19 cellular contexts compared by ENCODE assay signal in genomic region chr2:100814453-100814852, GRCh38. TPM values are rescaled to one million over a fixed set of nuclear protein-coding genes. Genes with fewer than 3 reads are reported as not detected.
A peak's percentile ranks its signal among the peaks of the same experiment; 100 is the strongest.
DNase-seq lines count a peak whose midpoint lies in the region; ATAC-seq, FAIRE-seq and TF ChIP-seq lines count a peak whose summit lies in the region.
"Had no signal": no experiment of that assay in that cellular context is flagged by ENCODE, and none has a peak within 500 bp of the region (broad histone marks: within the 10 kb centered on the region; RNA-seq: fewer than 3 reads in every experiment).

No MANE protein-coding gene starts in this region.

- POLR2A ChIA-PET in HepG2 (lab: Yijun Ruan, JAX): interaction anchor here (0.8 to 1.2 kb wide), 4 partner anchors 20 to 57 kb away, joined by 3 to 5 read pairs (median 4); no protein-coding TSS in a partner anchor

- no peaks in the 10 kb centered on the region for H3K9me3 ChIP-seq in HepG2 (ENCODE audit: low read length)
- no peaks in the 10 kb centered on the region for H3K9me3 ChIP-seq in small intestine (ENCODE audit: control insufficient read depth, low read depth)
- H3K9me3 ChIP-seq: Caco-2, gastrocnemius medialis, tibial artery had no signal

- no peak for TF ChIP-seq CTCF in LNCaP clone FGC (IDR thresholded peaks at IDR 0.05; ENCODE audit: control insufficient read depth, extremely low read depth, insufficient read depth)
- TF ChIP-seq CTCF in HepG2 (CRISPR knock-in tag; IDR thresholded peaks at IDR 0.05): no peak

- no peak for TF ChIP-seq RAD21 in HepG2 (CRISPR knock-in tag; IDR thresholded peaks at IDR 0.05)

- H3K4me1 ChIP-seq in HepG2 (ENCODE audit: insufficient read depth, low read length) (peaks cover 57% of the 10 kb centered on the region), small intestine (ENCODE audit: control insufficient read depth in 2 of 2, insufficient read depth in 1 of 2, low read depth in 1 of 2, low read length in 1 of 2) (peaks cover 4 to 9% of the 10 kb centered on the region in 2 donors)
- H3K4me1 ChIP-seq: Caco-2 had no signal

- H3K4me3 ChIP-seq in LNCaP clone FGC (ENCODE audit: low read depth, low read length) (no peak overlapping the region), HepG2 (replicated peaks in 1 of 3; ENCODE audit: insufficient read depth in 1 of 3, low read depth in 2 of 3, low read length in 3 of 3) (0 out of 6 replicates have a peak overlapping the region, but pooled peaks of 1 of the 3 experiments have one; percentile 1), small intestine (ENCODE audit: low read depth in 1 of 2, low read length in 2 of 2) (no peak overlapping the region)
- H3K4me3 ChIP-seq: gastrocnemius medialis, lung, SK-N-MC, tibial artery had no signal

- in situ Hi-C loops in HepG2 (cut with HindIII; ENCODE audit: extremely low pct_ligation_motif_present, low pct_unique_long_range_greater_than_20kb): no loop called here

- BruUV-seq in HepG2 (replicated peaks; lab: Mats Ljungman, UMichigan): no TSS peak

- H2AFZ ChIP-seq in HepG2 (ENCODE audit: low read length): no peak overlapping the region

- TF ChIP-seq POLR2A in HepG2 (IDR thresholded peaks at IDR 0.05; ENCODE audit: insufficient read depth in 1 of 2, low read depth in 2 of 2, low read length in 2 of 2): no peak

- H3K27ac ChIP-seq in HepG2 (ENCODE audit: extremely low read length, insufficient read depth, low read length) (no peak overlapping the region), small intestine (ENCODE audit: low read depth in 1 of 2, low read length in 1 of 2) (peak overlapping the region; percentile 69 to 86)
- H3K27ac ChIP-seq: RWPE1, SK-N-MC, tibial artery had no signal

- WGBS in HepG2 (ENCODE audit: low lambda C conversion rate): 10% methylated on average over 3 of the region's 3 CpGs
- WGBS in small intestine, 3 donors: 12 to 59% (median 36%) methylated on average over 3 of the region's 3 CpGs

- no peaks in the 10 kb centered on the region for H3K36me3 ChIP-seq in HepG2 (replicated peaks in 1 of 2; ENCODE audit: control insufficient read depth in 1 of 2, insufficient read depth in 2 of 2, low read length in 2 of 2)
- no peaks in the 10 kb centered on the region for H3K36me3 ChIP-seq in small intestine (ENCODE audit: control insufficient read depth in 2 of 2, insufficient read depth in 2 of 2, low read length in 2 of 2)
- H3K36me3 ChIP-seq: gastrocnemius medialis, tibial artery had no signal

- H3K27me3 ChIP-seq in HepG2 (ENCODE audit: control insufficient read depth in 1 of 2, insufficient read depth in 2 of 2, low read length in 2 of 2) (no peaks in the 10 kb centered on the region), small intestine (ENCODE audit: control insufficient read depth in 2 of 2, insufficient read depth in 2 of 2, low read length in 2 of 2) (no peaks in the 10 kb centered on the region)
- H3K27me3 ChIP-seq: gastrocnemius medialis, tibial artery had no signal

- H3K79me2 ChIP-seq in HepG2 (ENCODE audit: insufficient read depth, low read length): no peaks in the 10 kb centered on the region

- no peak overlapping the region for H3K4me3 Mint-ChIP-seq in activated naive CD4-positive, alpha-beta T cell treated with anti-CD3 and anti-CD28 coated beads, Interleukin-2, amount 50 U/mL, for 24 hours
- H3K4me3 Mint-ChIP-seq: central memory CD8-positive, alpha-beta T cell had no signal

- ATAC-seq in HepG2: peak; percentile 47
- ATAC-seq: gastrocnemius medialis had no signal

- peak overlapping the region; percentile 10 for H3K27ac Mint-ChIP-seq in activated naive CD4-positive, alpha-beta T cell treated with anti-CD3 and anti-CD28 coated beads, Interleukin-2, amount 50 U/mL, for 24 hours

- DNase-seq in activated naive CD4-positive, alpha-beta T cell treated with anti-CD3 and anti-CD28 coated beads, Interleukin-2, amount 50 U/mL, for 16 hours: no peak
- DNase-seq in LNCaP clone FGC (ENCODE audit: low read depth) (peak; percentile 54), HepG2 (ENCODE audit: low spot score) (peak; percentile 88), small intestine (peak; percentile 98), amygdala (lab: John Stamatoyannopoulos, UW) (no peak)
- DNase-seq in stimulated activated CD4-positive, alpha-beta T cell treated with anti-CD3 and anti-CD28 coated beads, Interleukin-4, amount 100 ng/mL, for 4 hours: no peak
- DNase-seq: ACHN, Caco-2, DMS79 treated with DMSO at 0.1 percent for 48 hours, gastrocnemius medialis, GF-D8, NCI-H1694, tibial artery had no signal

- CTCF ChIA-PET in HepG2 (lab: Yijun Ruan, JAX; ENCODE audit: low intra/inter-chr PET ratio, low total read pairs): no interaction called here

- H3K36me3 Mint-ChIP-seq in activated naive CD4-positive, alpha-beta T cell treated with anti-CD3 and anti-CD28 coated beads, Interleukin-2, amount 50 U/mL, for 24 hours: no peaks in the 10 kb centered on the region

- intact Hi-C loops in HepG2 (cut with micrococcal nuclease; ENCODE audit: unreplicated experiment): loop anchor here (1.0 to 2.0 kb wide), 2 partner anchors 34 to 70 kb away; no protein-coding TSS in a partner anchor

- H4K20me1 ChIP-seq in HepG2 (ENCODE audit: insufficient read depth, low read length): no peaks in the 10 kb centered on the region

- peak overlapping the region; percentile 43 for H3K4me2 ChIP-seq in HepG2 (ENCODE audit: low read depth, low read length)

- H3K9me3 Mint-ChIP-seq in activated naive CD4-positive, alpha-beta T cell treated with anti-CD3 and anti-CD28 coated beads, Interleukin-2, amount 50 U/mL, for 24 hours: no peaks in the 10 kb centered on the region
- H3K9me3 Mint-ChIP-seq: central memory CD8-positive, alpha-beta T cell had no signal

- peaks cover 5% of the 10 kb centered on the region for H3K27me3 Mint-ChIP-seq in activated naive CD4-positive, alpha-beta T cell treated with anti-CD3 and anti-CD28 coated beads, Interleukin-2, amount 50 U/mL, for 24 hours

- peak in 1 of 2 experiments; percentile 65; a peak in 2 of 4 replicates for TF ChIP-seq EP300 in HepG2 (IDR thresholded peaks at IDR 0.05; ENCODE audit: low read depth in 2 of 2, low read length in 2 of 2)
- TF ChIP-seq EP300 in HepG2 (CRISPR knock-in tag; IDR thresholded peaks at IDR 0.05; ENCODE audit: borderline replicate concordance): no peak

- FAIRE-seq in HepG2 (lab: Jason Lieb, UNC) (peak; percentile 81), small intestine (lab: Jason Lieb, UNC) (no peak)
- FAIRE-seq: H54 had no signal

- peaks cover 56% of the 10 kb centered on the region for H3K4me1 Mint-ChIP-seq in activated naive CD4-positive, alpha-beta T cell treated with anti-CD3 and anti-CD28 coated beads, Interleukin-2, amount 50 U/mL, for 24 hours

- H3K9ac ChIP-seq in HepG2 (ENCODE audit: insufficient read depth, low read depth, low read length): no peak overlapping the region

TF ChIP-seq in HepG2, 621 proteins besides CTCF, POLR2A, EP300 and RAD21 (continues in another document):
- TF ChIP-seq NFIC (IDR thresholded peaks at IDR 0.05; ENCODE audit: low read length) (0 out of 2 replicates have a peak, but pooled peaks have one; percentile 28), CENPBD1 (CRISPR knock-in tag; IDR thresholded peaks at IDR 0.05; ENCODE audit: borderline replicate concordance, low read depth) (no peak), MED1 (CRISPR knock-in tag; IDR thresholded peaks at IDR 0.05) (peak; percentile 76)

RNA-seq across cellular contexts. Expression of gene NPAS2, which starts 5.5 kb away (rescaled TPM):
- 14.8 and 16.8 TPM in 2 replicates for total RNA-seq in HepG2 (2016; rRNA removed; fragmentation: Illumina TruSeq; extraction: Trizol)
- 22.8 and 25.5 TPM in 2 replicates for total RNA-seq in HepG2 (2016; cell fraction: cytosol; rRNA removed; fragmentation: Illumina TruSeq; extraction: Trizol; ENCODE audit: low read depth)
- 15.0 and 18.3 TPM in 2 replicates for total RNA-seq in HepG2 (2016; cell fraction: insoluble cytoplasmic fraction; rRNA removed; fragmentation: Illumina TruSeq; extraction: Trizol)
- 27.5 and 27.7 TPM in 2 replicates for total RNA-seq in HepG2 (2016; cell fraction: membrane; rRNA removed; fragmentation: Illumina TruSeq; extraction: Trizol)
- 28.5 and 41.7 TPM in 2 replicates for total RNA-seq in HepG2 (2016; cell fraction: nucleus; rRNA removed; fragmentation: Illumina TruSeq; extraction: Trizol)
- 37.5 and 48.9 TPM in 2 replicates for polyA plus RNA-seq in HepG2 (2011; rRNA removed)
- polyA plus RNA-seq in HepG2 (2011; cell fraction: cytosol; rRNA removed): 22.7 and 29.0 TPM in 2 replicates
- 178 and 216 TPM in 2 replicates for polyA plus RNA-seq in HepG2 (2011; cell fraction: nucleus; rRNA removed)
- polyA plus RNA-seq in HepG2 (2012): 24.2 and 33.9 TPM in 2 replicates
- polyA plus RNA-seq in HepG2 (2016; cell fraction: cytosol; fragmentation: Illumina TruSeq; extraction: Trizol; ENCODE audit: low read depth): 23.0 and 27.5 TPM in 2 replicates
- 31.5 and 44.8 TPM in 2 replicates for polyA plus RNA-seq in HepG2 (2016; cell fraction: insoluble cytoplasmic fraction; fragmentation: Illumina TruSeq; extraction: Trizol; ENCODE audit: low read depth)
- polyA plus RNA-seq in HepG2 (2016; cell fraction: membrane; fragmentation: Illumina TruSeq; extraction: Trizol; ENCODE audit: low read depth): 52.0 and 66.4 TPM in 2 replicates
- polyA plus RNA-seq in HepG2 (2016; cell fraction: nucleus; fragmentation: Illumina TruSeq; extraction: Trizol; ENCODE audit: insufficient read depth, low read depth): 112 and 136 TPM in 2 replicates
- polyA minus RNA-seq in HepG2 (2011; rRNA and poly(A)+ RNA removed; ENCODE audit: low replicate concordance): 6.3 and 50.0 TPM in 2 replicates
- 39.0 and 60.4 TPM in 2 replicates for polyA minus RNA-seq in HepG2 (2011; cell fraction: cytosol; rRNA and poly(A)+ RNA removed)
- 83.3 and 89.8 TPM in 2 replicates for polyA minus RNA-seq in HepG2 (2011; cell fraction: nucleus; rRNA and poly(A)+ RNA removed)
- 10 to 100 TPM; 25.2 to 34.2 (median 27.3) TPM for polyA plus RNA-seq in small intestine

Comparison
In these comparisons a context has a peak if more than half of its experiments do, and no peak if none do; other contexts are left out.
1. DNase-seq: peak in LNCaP clone FGC (single experiment), HepG2 (single experiment) and small intestine (single experiment); none in activated naive CD4-positive, alpha-beta T cell treated with anti-CD3 and anti-CD28 coated beads, Interleukin-2, amount 50 U/mL, for 16 hours (single experiment), amygdala (0 of 56) and stimulated activated CD4-positive, alpha-beta T cell treated with anti-CD3 and anti-CD28 coated beads, Interleukin-4, amount 100 ng/mL, for 4 hours (0 of 2).